Comparison of ENCODE assay signal across 17 cellular contexts in genomic region chr9:136990233-136990911, GRCh38. TPM values are rescaled to one million over a fixed set of nuclear protein-coding genes. Genes with fewer than 3 reads are reported as not detected.
DNase-seq lines count a peak whose midpoint lies in the region; ATAC-seq and TF ChIP-seq lines count a peak whose summit lies in the region.
"Had no signal": no experiment of that assay in that cellular context is flagged by ENCODE, and none has a peak within 500 bp of the region (broad histone marks: within the 10 kb centered on the region; RNA-seq: fewer than 3 reads in every experiment).

No MANE protein-coding gene starts in this region.

- H3K9me3 Mint-ChIP-seq in activated CD4-positive, alpha-beta T cell treated with anti-CD3 and anti-CD28 coated beads, Interleukin-2, amount 10 ng/mL, durations not matched to agents 7 days and 5 days, result no peaks in the 10 kb centered on the region
- no peaks in the 10 kb centered on the region for H3K9me3 Mint-ChIP-seq in Calu3 (ENCODE audit: low read depth, unreplicated experiment)
- H3K9me3 Mint-ChIP-seq in activated B cell treated with CpG ODN at 0.5 μM for 24 hours, result no peaks in the 10 kb centered on the region
- no peaks in the 10 kb centered on the region for H3K9me3 Mint-ChIP-seq in natural killer cell

- H3K9me3 ChIP-seq in ascending aorta, result no peaks in the 10 kb centered on the region
- H3K9me3 ChIP-seq: thoracic aorta had no signal

- no peaks in the 10 kb centered on the region for H3K36me3 ChIP-seq in ascending aorta
- H3K36me3 ChIP-seq: thoracic aorta had no signal

- BruUV-seq in Calu3 (replicated peaks; lab: Mats Ljungman, UMichigan), result no TSS peak

- intact Hi-C loops in Calu3 (cut with micrococcal nuclease; ENCODE audit: unreplicated experiment), result no loop called here
- intact Hi-C loops in activated B cell treated with CpG ODN at 0.5 μM for 24 hours (cut with micrococcal nuclease), result loop anchor here (5.0 kb wide), 2 partner anchors 183 to 1028 kb away; partner anchors contain the start of genes RABL6 and UBAC1
- intact Hi-C loops in natural killer cell (cut with micrococcal nuclease), result no loop called here
- intact Hi-C loops in ascending aorta (cut with DNase I), result loop anchor here (5.0 kb wide), 1 partner anchor 97 kb away; the partner anchor contains the start of gene MAN1B1

- no peaks in the 10 kb centered on the region for H3K27me3 ChIP-seq in ascending aorta

- no peak overlapping the region for H3K4me3 ChIP-seq in ascending aorta
- H3K4me3 ChIP-seq: thoracic aorta had no signal

- peaks cover 15% of the 10 kb centered on the region for H3K4me1 Mint-ChIP-seq in activated CD4-positive, alpha-beta T cell treated with anti-CD3 and anti-CD28 coated beads, Interleukin-2, amount 10 ng/mL, durations not matched to agents 7 days and 5 days
- no peaks in the 10 kb centered on the region for H3K4me1 Mint-ChIP-seq in Calu3 (ENCODE audit: low read depth, unreplicated experiment)
- peaks cover 20% of the 10 kb centered on the region for H3K4me1 Mint-ChIP-seq in activated B cell treated with CpG ODN at 0.5 μM for 24 hours
- peaks cover 15 to 41% of the 10 kb centered on the region in 2 donors for H3K4me1 Mint-ChIP-seq in natural killer cell

- CTCF ChIA-PET in activated CD4-positive, alpha-beta T cell treated with anti-CD3 and anti-CD28 coated beads, Interleukin-2, amount 10 ng/mL, durations not matched to agents 7 days and 5 days (lab: Charles Lee), result no interaction called here
- CTCF ChIA-PET in Calu3 (lab: Charles Lee), result no interaction called here
- CTCF ChIA-PET in activated B cell treated with CpG ODN at 0.5 μM for 24 hours (lab: Charles Lee), result no interaction called here

- TF ChIP-seq CTCF in Calu3 (IDR thresholded peaks at IDR 0.05; ENCODE audit: unreplicated experiment), result no peak
- TF ChIP-seq CTCF in activated B cell treated with CpG ODN at 0.5 μM for 24 hours (IDR thresholded peaks at IDR 0.05), result no peak
- no peak for TF ChIP-seq CTCF in natural killer cell (IDR thresholded peaks at IDR 0.05)
- TF ChIP-seq CTCF in ascending aorta (IDR thresholded peaks at IDR 0.05), result no peak

- no peak overlapping the region for H3K27ac ChIP-seq in ascending aorta

- H3K27me3 Mint-ChIP-seq in activated CD4-positive, alpha-beta T cell treated with anti-CD3 and anti-CD28 coated beads, Interleukin-2, amount 10 ng/mL, durations not matched to agents 7 days and 5 days, result peaks cover 18% of the 10 kb centered on the region
- peaks cover 21% of the 10 kb centered on the region for H3K27me3 Mint-ChIP-seq in Calu3 (ENCODE audit: unreplicated experiment)
- peaks cover 12% of the 10 kb centered on the region for H3K27me3 Mint-ChIP-seq in activated B cell treated with CpG ODN at 0.5 μM for 24 hours
- H3K27me3 Mint-ChIP-seq in natural killer cell (ENCODE audit: low read depth in 2 of 2), result peaks cover 0 to 4% of the 10 kb centered on the region in 2 donors

- POLR2A ChIA-PET in activated CD4-positive, alpha-beta T cell treated with anti-CD3 and anti-CD28 coated beads, Interleukin-2, amount 10 ng/mL, durations not matched to agents 7 days and 5 days (lab: Charles Lee), result no interaction called here
- POLR2A ChIA-PET in activated B cell treated with CpG ODN at 0.5 μM for 24 hours (lab: Charles Lee), result interaction anchor here (2.7 to 3.1 kb wide), 2 partner anchors 11 to 41 kb away, joined by 15 to 38 read pairs; no protein-coding TSS in a partner anchor

- H3K36me3 Mint-ChIP-seq in activated CD4-positive, alpha-beta T cell treated with anti-CD3 and anti-CD28 coated beads, Interleukin-2, amount 10 ng/mL, durations not matched to agents 7 days and 5 days (ENCODE audit: low read depth), result peaks cover 7% of the 10 kb centered on the region
- H3K36me3 Mint-ChIP-seq in Calu3 (ENCODE audit: insufficient read depth, unreplicated experiment) (peaks cover 23% of the 10 kb centered on the region), activated B cell treated with CpG ODN at 0.5 μM for 24 hours (ENCODE audit: low read depth) (peaks cover 7% of the 10 kb centered on the region), natural killer cell (no peaks in the 10 kb centered on the region)

- no peak for DNase-seq in activated CD4-positive, alpha-beta T cell treated with anti-CD3 and anti-CD28 coated beads, Interleukin-2, amount 10 ng/mL, durations not matched to agents 7 days and 5 days
- DNase-seq in activated CD4-positive, alpha-beta T cell treated with anti-CD3 and anti-CD28 coated beads for 4 hours, result no peak
- DNase-seq in Calu3 (no peak), activated B cell treated with CpG ODN at 0.5 μM for 24 hours (no peak), natural killer cell (no peak), ascending aorta (ENCODE audit: low spot score in 2 of 2) (no peak), cerebellum (ENCODE audit: low spot score) (no peak)
- DNase-seq: activated CD4-positive, CD25-positive, alpha-beta regulatory T cell treated with anti-CD3 and anti-CD28 coated beads, Interleukin-2, amount 50 U/mL, for 72 hours; activated effector memory CD4-positive, alpha-beta T cell treated with anti-CD3 and anti-CD28 coated beads, Interleukin-2, amount 50 U/mL, for 16 hours; DND-41; foreskin melanocyte; mesenchymal stem cell had no signal

- ATAC-seq in activated B cell treated with CpG ODN at 0.5 μM for 24 hours (ENCODE audit: low read depth) (no peak), natural killer cell (no peak), GM21381 (IDR thresholded peaks at IDR 0.05; ENCODE audit: unreplicated experiment) (no peak)

- no peak overlapping the region for H3K4me3 Mint-ChIP-seq in activated CD4-positive, alpha-beta T cell treated with anti-CD3 and anti-CD28 coated beads, Interleukin-2, amount 10 ng/mL, durations not matched to agents 7 days and 5 days
- H3K4me3 Mint-ChIP-seq in Calu3 (ENCODE audit: low read depth, unreplicated experiment), result peak overlapping the region; percentile 35
- peak overlapping the region; percentile 86 for H3K4me3 Mint-ChIP-seq in activated B cell treated with CpG ODN at 0.5 μM for 24 hours
- peak overlapping the region; percentile 38 for H3K4me3 Mint-ChIP-seq in natural killer cell

- H3K4me1 ChIP-seq in ascending aorta, result peaks cover 12 to 16% of the 10 kb centered on the region in 2 donors

- H3K27ac Mint-ChIP-seq in activated CD4-positive, alpha-beta T cell treated with anti-CD3 and anti-CD28 coated beads, Interleukin-2, amount 10 ng/mL, durations not matched to agents 7 days and 5 days, result peak overlapping the region; percentile 26
- H3K27ac Mint-ChIP-seq in Calu3 (ENCODE audit: unreplicated experiment) (peak overlapping the region; percentile 21), activated B cell treated with CpG ODN at 0.5 μM for 24 hours (peak overlapping the region; percentile 54), natural killer cell (peak overlapping the region; percentile 92 to 96)

RNA-seq across cellular contexts. Expression of gene PAXX, which starts 1.9 kb away (rescaled TPM):
- total RNA-seq in activated CD4-positive, alpha-beta T cell treated with anti-CD3 and anti-CD28 coated beads, Interleukin-2, amount 10 ng/mL, durations not matched to agents 7 days and 5 days, result 10 to 100 TPM; 80.2 to 98.4 TPM
- total RNA-seq in Calu3 (2022), result 38.3 and 43.7 TPM in 2 replicates
- 43.4 and 47.8 TPM in 2 replicates for total RNA-seq in activated B cell treated with CpG ODN at 0.5 μM for 24 hours
- total RNA-seq in natural killer cell, result 100 to 1,000 TPM; 161 to 188 (median 161) TPM
- total RNA-seq in ascending aorta, result 87.0 TPM
- 11.1 TPM for total RNA-seq in cerebellum

RNA-seq across cellular contexts. Expression of gene CLIC3, which starts 6.0 kb away (rescaled TPM):
- total RNA-seq in activated CD4-positive, alpha-beta T cell treated with anti-CD3 and anti-CD28 coated beads, Interleukin-2, amount 10 ng/mL, durations not matched to agents 7 days and 5 days, result 1 to 10 TPM; 2.6 to 4.4 TPM
- 0.35 and 0.91 TPM in 2 replicates for total RNA-seq in Calu3 (2022)
- total RNA-seq in activated B cell treated with CpG ODN at 0.5 μM for 24 hours, result not detected in 2 replicates
- total RNA-seq in natural killer cell, result 100 to 1,000 TPM; 144 to 286 (median 161) TPM
- total RNA-seq in ascending aorta, result 2.8 TPM
- total RNA-seq in cerebellum, result not detected

RNA-seq across cellular contexts. Expression of gene LCNL1, which starts 7.6 kb away (rescaled TPM):
- total RNA-seq in activated CD4-positive, alpha-beta T cell treated with anti-CD3 and anti-CD28 coated beads, Interleukin-2, amount 10 ng/mL, durations not matched to agents 7 days and 5 days, result under 1 TPM; 0.48 to 0.67 TPM
- total RNA-seq in Calu3 (2022), result 0.22 TPM in 1 of 2 replicates, not detected in the other
- not detected in 2 replicates for total RNA-seq in activated B cell treated with CpG ODN at 0.5 μM for 24 hours
- total RNA-seq in natural killer cell, result 1 to 10 TPM; 4.9 to 8.4 (median 8.2) TPM
- total RNA-seq in ascending aorta, result not detected
- 0.82 TPM for total RNA-seq in cerebellum
- total RNA-seq: bronchial epithelial cell, HT-29, NCI-H460, thoracic aorta had no signal

RNA-seq across cellular contexts. Expression of gene PTGDS, which starts 13.1 kb away (rescaled TPM):
- 10 to 100 TPM; 22.1 to 24.0 TPM for total RNA-seq in activated CD4-positive, alpha-beta T cell treated with anti-CD3 and anti-CD28 coated beads, Interleukin-2, amount 10 ng/mL, durations not matched to agents 7 days and 5 days
- total RNA-seq in Calu3 (2022), result not detected in 2 replicates
- total RNA-seq in activated B cell treated with CpG ODN at 0.5 μM for 24 hours, result not detected in 2 replicates
- total RNA-seq in natural killer cell, result 100 to 1,000 TPM; 157 to 361 (median 296) TPM
- total RNA-seq in ascending aorta, result 68.3 TPM
- 67.5 TPM for total RNA-seq in cerebellum
- total RNA-seq: HT-29, NCI-H460 had no signal

RNA-seq across cellular contexts. Expression of gene ABCA2, which starts 37.7 kb away (rescaled TPM):
- 10 to 100 TPM; 67.7 to 70.3 TPM for total RNA-seq in activated CD4-positive, alpha-beta T cell treated with anti-CD3 and anti-CD28 coated beads, Interleukin-2, amount 10 ng/mL, durations not matched to agents 7 days and 5 days
- total RNA-seq in Calu3 (2022), result 47.6 and 50.7 TPM in 2 replicates
- 4.5 and 7.5 TPM in 2 replicates for total RNA-seq in activated B cell treated with CpG ODN at 0.5 μM for 24 hours
- 100 to 1,000 TPM; 356 to 416 (median 357) TPM for total RNA-seq in natural killer cell
- 102 TPM for total RNA-seq in ascending aorta
- total RNA-seq in cerebellum, result 29.0 TPM

Comparison
In these comparisons a context has a peak if more than half of its experiments do, and no peak if none do; other contexts are left out.
1. H3K27ac Mint-ChIP-seq: peak in every context shown above with its lines; median percentile 94 in natural killer cell; 54 in activated B cell treated with CpG ODN at 0.5 μM for 24 hours; 26 in activated CD4-positive, alpha-beta T cell treated with anti-CD3 and anti-CD28 coated beads, Interleukin-2, amount 10 ng/mL, durations not matched to agents 7 days and 5 days; 21 in Calu3.
2. RNA of gene CLIC3, which starts 6.0 kb away (total RNA-seq): 144 to 286 TPM in natural killer cell; 2.6 to 4.4 TPM in activated CD4-positive, alpha-beta T cell treated with anti-CD3 and anti-CD28 coated beads, Interleukin-2, amount 10 ng/mL, durations not matched to agents 7 days and 5 days, 2.8 TPM in ascending aorta (single experiment), 0.35 to 0.91 TPM in Calu3, not detected in activated B cell treated with CpG ODN at 0.5 μM for 24 hours and not detected in cerebellum (single experiment); every median in the first group is over 10 times any median in the second.
3. intact Hi-C loops: an anchor here in activated B cell treated with CpG ODN at 0.5 μM for 24 hours (5.0 kb wide) and ascending aorta (5.0 kb wide); none called in Calu3 and natural killer cell.